In the genomic region with DNA sequence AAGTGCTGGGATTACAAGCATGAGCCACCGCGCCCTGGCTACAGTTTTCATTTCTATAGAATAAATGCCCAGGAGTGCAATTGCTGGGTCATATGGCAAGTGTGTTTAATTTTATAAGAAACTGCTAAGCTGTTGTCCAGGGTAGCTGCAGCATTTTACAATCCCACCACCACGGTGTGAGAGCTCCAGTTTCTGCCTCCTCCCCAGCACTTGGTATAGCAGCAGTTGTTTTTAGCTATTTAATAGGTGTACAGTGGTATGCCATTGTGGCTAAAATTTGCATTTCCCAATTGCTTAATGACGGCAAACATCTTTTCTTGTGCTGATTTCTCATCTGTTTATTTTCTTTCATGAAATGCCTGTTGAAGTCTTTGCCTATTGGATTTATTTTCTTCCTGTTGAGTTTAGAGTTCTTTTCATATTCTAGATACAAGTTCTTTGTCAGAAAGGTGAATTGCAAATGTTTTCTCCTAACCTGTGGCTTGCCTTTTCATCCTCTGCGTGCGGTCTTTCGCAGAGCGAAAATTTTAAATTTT, we compare ENCODE assay signal across 24 cellular contexts.
"Had no signal": no experiment of that assay in that cellular context is flagged by ENCODE, and none has a peak within 500 bp of the region (broad histone marks: within the 10 kb centered on the region; RNA-seq: fewer than 3 reads in every experiment).

No MANE protein-coding gene starts in this region.

- H3K27me3 ChIP-seq: ovary, sigmoid colon, spleen, suprapubic skin, tibial artery, upper lobe of right lung had no signal

- H3K4me3 ChIP-seq: left ventricle myocardium inferior, lung, mucosa of descending colon, ovary, sigmoid colon, spleen, suprapubic skin, thoracic aorta, tibial artery, upper lobe of right lung had no signal

- H3K4me1 Mint-ChIP-seq: memory B cell; stimulated activated effector memory CD8-positive, alpha-beta T cell treated with anti-CD3 and anti-CD28 coated beads, Interleukin-12 subunit alpha, Interleukin-12 subunit beta, amount 100 ng/mL, for 72 hours had no signal

- H3K4me1 ChIP-seq: left ventricle myocardium inferior, sigmoid colon, spleen, suprapubic skin, tibial artery, upper lobe of right lung had no signal

- H3K36me3 ChIP-seq: left ventricle myocardium inferior, ovary, sigmoid colon, spleen, suprapubic skin, thoracic aorta, tibial artery, upper lobe of right lung had no signal

- H3K9me3 Mint-ChIP-seq: memory B cell; naive thymus-derived CD4-positive, alpha-beta T cell; natural killer cell treated with Interleukin-12 subunit alpha and Interleukin-12 subunit beta and Interleukin-15 and Interleukin-18, amount 100 ng/mL, for 72 hours; stimulated activated effector memory CD8-positive, alpha-beta T cell treated with anti-CD3 and anti-CD28 coated beads, Interleukin-12 subunit alpha, Interleukin-12 subunit beta, amount 100 ng/mL, for 72 hours; stimulated activated naive CD8-positive, alpha-beta T cell treated with anti-CD3 and anti-CD28 coated beads, Interleukin-15, Interleukin-2, amounts not matched to agents 100 ng/mL and 50 ng/mL, for 24 hours had no signal

- H3K36me3 Mint-ChIP-seq: memory B cell; naive thymus-derived CD4-positive, alpha-beta T cell; natural killer cell treated with Interleukin-12 subunit alpha and Interleukin-12 subunit beta and Interleukin-15 and Interleukin-18, amount 100 ng/mL, for 72 hours; stimulated activated effector memory CD8-positive, alpha-beta T cell treated with anti-CD3 and anti-CD28 coated beads, Interleukin-12 subunit alpha, Interleukin-12 subunit beta, amount 100 ng/mL, for 72 hours had no signal

- H3K9me3 ChIP-seq: left ventricle myocardium inferior, mucosa of descending colon, ovary, sigmoid colon, spleen, suprapubic skin, thoracic aorta, tibial artery, upper lobe of right lung had no signal

- H3K4me3 Mint-ChIP-seq: memory B cell; naive thymus-derived CD4-positive, alpha-beta T cell; natural killer cell treated with Interleukin-12 subunit alpha and Interleukin-12 subunit beta and Interleukin-15 and Interleukin-18, amount 100 ng/mL, for 72 hours; stimulated activated effector memory CD8-positive, alpha-beta T cell treated with anti-CD3 and anti-CD28 coated beads, Interleukin-12 subunit alpha, Interleukin-12 subunit beta, amount 100 ng/mL, for 72 hours; stimulated activated naive CD8-positive, alpha-beta T cell treated with anti-CD3 and anti-CD28 coated beads, Interleukin-15, Interleukin-2, amounts not matched to agents 100 ng/mL and 50 ng/mL, for 24 hours had no signal

- H3K27ac ChIP-seq: left ventricle myocardium inferior, ovary, sigmoid colon, spleen, suprapubic skin, thoracic aorta, tibial artery, upper lobe of right lung had no signal

- ATAC-seq: mucosa of descending colon; naive thymus-derived CD4-positive, alpha-beta T cell; natural killer cell treated with Interleukin-12 subunit alpha and Interleukin-12 subunit beta and Interleukin-15 and Interleukin-18, amount 100 ng/mL, for 72 hours; right cardiac atrium; stimulated activated effector memory CD8-positive, alpha-beta T cell treated with anti-CD3 and anti-CD28 coated beads, Interleukin-12 subunit alpha, Interleukin-12 subunit beta, amount 100 ng/mL, for 72 hours; upper lobe of right lung had no signal

- H3K27ac Mint-ChIP-seq: memory B cell; naive thymus-derived CD4-positive, alpha-beta T cell; natural killer cell treated with Interleukin-12 subunit alpha and Interleukin-12 subunit beta and Interleukin-15 and Interleukin-18, amount 100 ng/mL, for 72 hours; progenitor cell of endocrine pancreas; stimulated activated effector memory CD8-positive, alpha-beta T cell treated with anti-CD3 and anti-CD28 coated beads, Interleukin-12 subunit alpha, Interleukin-12 subunit beta, amount 100 ng/mL, for 72 hours; stimulated activated naive CD8-positive, alpha-beta T cell treated with anti-CD3 and anti-CD28 coated beads, Interleukin-15, Interleukin-2, amounts not matched to agents 100 ng/mL and 50 ng/mL, for 24 hours had no signal

- DNase-seq: hippocampal formation; islet precursor cell; left ventricle myocardium inferior; midbrain; mucosa of descending colon; naive thymus-derived CD4-positive, alpha-beta T cell; ovary; retina; right cardiac atrium; sigmoid colon; small intestine; spleen; stimulated activated CD4-positive, alpha-beta T cell treated with anti-CD3 and anti-CD28 coated beads, Interleukin-4, amount 100 ng/mL, for 24 hours; stimulated activated naive CD4-positive, alpha-beta T cell; tibial artery; upper lobe of right lung had no signal
